In the genomic region with DNA sequence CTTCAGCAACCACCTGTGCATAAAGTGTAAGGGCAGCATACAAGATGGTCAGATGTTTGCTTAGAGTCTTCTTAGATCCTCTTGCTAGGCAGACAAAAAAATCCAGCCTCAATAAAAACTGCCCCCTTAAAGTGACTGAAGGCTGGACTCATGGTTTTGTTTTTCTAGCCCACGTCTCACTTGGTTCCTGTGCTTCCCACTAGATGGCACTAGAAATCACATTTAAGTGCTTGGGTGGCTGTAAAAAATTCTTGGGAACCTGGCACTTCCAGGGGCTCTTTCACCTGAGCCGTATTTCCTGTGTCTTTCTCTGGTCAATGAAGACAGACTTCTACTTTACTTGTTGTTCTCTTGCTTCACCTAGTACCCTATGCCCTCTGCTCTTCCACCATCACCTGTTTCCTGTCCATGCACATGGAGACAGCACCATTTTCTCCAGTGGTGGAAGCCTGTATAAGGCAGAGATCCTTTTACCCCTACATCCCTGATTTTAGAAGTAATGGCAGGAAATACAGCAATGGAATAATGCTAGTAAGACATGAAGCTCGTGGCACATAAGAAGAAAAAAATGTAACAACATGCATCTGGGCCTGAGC, we compare ENCODE assay signal across 8 cellular contexts. TPM values are rescaled to one million over a fixed set of nuclear protein-coding genes. Genes with fewer than 3 reads are reported as not detected.
DNase-seq lines count a peak whose midpoint lies in the region; ATAC-seq, FAIRE-seq and TF ChIP-seq lines count a peak whose summit lies in the region.

No MANE protein-coding gene starts in this region.

- H3K36me3 Mint-ChIP-seq in activated T-helper 2 cell treated with anti-CD3 and anti-CD28 coated beads, Interferon-gamma antibody, Interleukin-2, Interleukin-4, amounts not matched to agents 10 μg/mL and 5 μg/mL and 100 μg/mL, durations not matched to agents 14 hours and 24 hours and 36 hours (ENCODE audit: low read depth), result peaks cover 21% of the 10 kb centered on the region

- H3K9me3 ChIP-seq in K562 (replicated peaks; ENCODE audit: control insufficient read depth, insufficient read depth, low read depth, low read length), result no peaks in the 10 kb centered on the region
- H3K9me3 ChIP-seq in tibial nerve, result no peaks in the 10 kb centered on the region

- H3K36me3 ChIP-seq in K562 (ENCODE audit: control insufficient read depth, insufficient read depth, low read length), result peaks cover 16% of the 10 kb centered on the region; the same call in 1 of the 3 replicates
- H3K36me3 ChIP-seq in tibial nerve, result peaks cover 0 to 22% (median 3%) of the 10 kb centered on the region in 3 donors

- intact Hi-C loops in K562 (cut with micrococcal nuclease), result loop anchor here (1.0 to 5.0 kb wide), 2 partner anchors 184 to 596 kb away; no protein-coding TSS in a partner anchor
- intact Hi-C loops in activated T-helper 2 cell treated with anti-CD3 and anti-CD28 coated beads, Interferon-gamma antibody, Interleukin-2, Interleukin-4, amounts not matched to agents 10 μg/mL and 5 μg/mL and 100 μg/mL, durations not matched to agents 14 hours and 24 hours and 36 hours (cut with micrococcal nuclease), result loop anchor here (1.0 kb wide), 1 partner anchor 184 kb away; no protein-coding TSS in a partner anchor

- H3K27ac ChIP-seq in K562 (ENCODE audit: extremely low read depth, low read depth, low read length) (no peak overlapping the region), tibial nerve (no peak overlapping the region)

- peaks cover 10% of the 10 kb centered on the region for H3K4me1 Mint-ChIP-seq in activated T-helper 2 cell treated with anti-CD3 and anti-CD28 coated beads, Interferon-gamma antibody, Interleukin-2, Interleukin-4, amounts not matched to agents 10 μg/mL and 5 μg/mL and 100 μg/mL, durations not matched to agents 14 hours and 24 hours and 36 hours (ENCODE audit: low read depth)

- no peak overlapping the region for H3K4me3 Mint-ChIP-seq in activated T-helper 2 cell treated with anti-CD3 and anti-CD28 coated beads, Interferon-gamma antibody, Interleukin-2, Interleukin-4, amounts not matched to agents 10 μg/mL and 5 μg/mL and 100 μg/mL, durations not matched to agents 14 hours and 24 hours and 36 hours (ENCODE audit: low read depth)

- DNase-seq in Ammon's horn (ENCODE audit: low spot score) (peak; percentile 78), NCI-H345 treated with DMSO at 0.1 percent for 48 hours (lab: John Stamatoyannopoulos, UW; ENCODE audit: unreplicated experiment) (peak; percentile 26), K562 (ENCODE audit: extremely low read depth in 1 of 4, low spot score in 3 of 4) (peak; percentile 61 to 67 (median 63)), tibial nerve (ENCODE audit: low spot score in 2 of 2) (peak in 1 of 2 donors; percentile 32)
- no peak for DNase-seq in activated T-helper 2 cell treated with anti-CD3 and anti-CD28 coated beads, Interferon-gamma antibody, Interleukin-2, Interleukin-4, amounts not matched to agents 10 μg/mL and 5 μg/mL and 100 μg/mL, durations not matched to agents 14 hours and 24 hours and 36 hours (ENCODE audit: low spot score)

- ATAC-seq in GM21529 (IDR thresholded peaks at IDR 0.05; ENCODE audit: unreplicated experiment), result peak; percentile 47
- peak; percentile 79 for ATAC-seq in K562
- ATAC-seq in GM21786 (IDR thresholded peaks at IDR 0.05; ENCODE audit: unreplicated experiment), result no peak

- TF ChIP-seq CTCF in K562 (IDR thresholded peaks at IDR 0.05 in 2 of 3, conservative IDR thresholded peaks at IDR 0.05 in 1 of 3; ENCODE audit: insufficient read depth in 2 of 3, low read depth in 1 of 3, low read length in 3 of 3), result peak; percentile 80 to 87 (median 80)
- peak; percentile 69 to 80 (median 76) for TF ChIP-seq CTCF in tibial nerve (IDR thresholded peaks at IDR 0.05)

- TF ChIP-seq RAD21 in K562 (CRISPR knock-in tag; conservative IDR thresholded peaks at IDR 0.05 in 1 of 2, IDR thresholded peaks at IDR 0.05 in 1 of 2), result peak; percentile 82

- H3K4me1 ChIP-seq in K562 (replicated peaks in 1 of 2; ENCODE audit: control insufficient read depth in 2 of 2, insufficient read depth in 2 of 2, low read length in 2 of 2), result peaks cover 0 to 3% of the 10 kb centered on the region in 2 experiments; a peak in 1 of 5 replicates
- H3K4me1 ChIP-seq in tibial nerve, result peaks cover 0 to 15% (median 0%) of the 10 kb centered on the region in 4 donors

- H3K79me2 ChIP-seq in K562 (ENCODE audit: control insufficient read depth, insufficient read depth, low read length), result no peaks in the 10 kb centered on the region

- POLR2A ChIA-PET in K562 (lab: Yijun Ruan, JAX), result interaction anchor here (0.6 to 1.8 kb wide), 3 partner anchors 9 to 583 kb away, joined by 3 to 6 read pairs (median 4); no protein-coding TSS in a partner anchor

- CTCF ChIA-PET in K562 (lab: Yijun Ruan, JAX; ENCODE audit: low intra/inter-chr PET ratio), result interaction anchor here (0.5 to 2.7 kb wide), 6 partner anchors 24 to 627 kb away, joined by 3 to 19 read pairs (median 3); no protein-coding TSS in a partner anchor

- no peak for TF ChIP-seq EP300 in K562 (IDR thresholded peaks at IDR 0.05; ENCODE audit: low read length)
- TF ChIP-seq EP300 in tibial nerve (IDR thresholded peaks at IDR 0.05), result no peak

- 1% methylated on average over 3 of the region's 3 CpGs for WGBS in K562 (ENCODE audit: insufficient coverage, low coverage, missing lambda C conversion rate)
- 18 to 22% methylated on average over 3 of the region's 3 CpGs for WGBS in tibial nerve, 2 donors

- no peak overlapping the region for H3K27ac Mint-ChIP-seq in activated T-helper 2 cell treated with anti-CD3 and anti-CD28 coated beads, Interferon-gamma antibody, Interleukin-2, Interleukin-4, amounts not matched to agents 10 μg/mL and 5 μg/mL and 100 μg/mL, durations not matched to agents 14 hours and 24 hours and 36 hours

- no peak for TF ChIP-seq POLR2A in K562 (conservative IDR thresholded peaks at IDR 0.05)
- no peak for TF ChIP-seq POLR2A in tibial nerve (IDR thresholded peaks at IDR 0.05)

- in situ Hi-C loops in K562 (cut with MboI), result loop anchor here (5.0 to 10.0 kb wide), 2 partner anchors 181 to 593 kb away; no protein-coding TSS in a partner anchor

- no peaks in the 10 kb centered on the region for H3K27me3 ChIP-seq in K562 (ENCODE audit: control insufficient read depth in 2 of 2, insufficient read depth in 2 of 2, low read length in 2 of 2)
- no peaks in the 10 kb centered on the region for H3K27me3 ChIP-seq in tibial nerve

- H3K4me2 ChIP-seq in K562 (ENCODE audit: insufficient read depth, low read length), result no peak overlapping the region

- FAIRE-seq in K562 (lab: Jason Lieb, UNC), result peak; percentile 90
- FAIRE-seq in islet of Langerhans (lab: Jason Lieb, UNC), result peak; percentile 9

- no TSS peak for BruUV-seq in K562 (replicated peaks; lab: Mats Ljungman, UMichigan)

- H3K9me3 Mint-ChIP-seq in activated T-helper 2 cell treated with anti-CD3 and anti-CD28 coated beads, Interferon-gamma antibody, Interleukin-2, Interleukin-4, amounts not matched to agents 10 μg/mL and 5 μg/mL and 100 μg/mL, durations not matched to agents 14 hours and 24 hours and 36 hours, result no peaks in the 10 kb centered on the region

- no peak overlapping the region; the same call in 1 of the 2 replicates for H2AFZ ChIP-seq in K562 (ENCODE audit: low read depth, low read length)

- H3K9me1 ChIP-seq in K562 (ENCODE audit: control insufficient read depth, insufficient read depth, low read length), result no peaks in the 10 kb centered on the region

- no peaks in the 10 kb centered on the region for H4K20me1 ChIP-seq in K562 (replicated peaks; ENCODE audit: control insufficient read depth, insufficient read depth, low read length)

- no peak overlapping the region for H3K9ac ChIP-seq in K562 (ENCODE audit: insufficient read depth in 1 of 2, low read depth in 2 of 2, low read length in 2 of 2)

- H3K27me3 Mint-ChIP-seq in activated T-helper 2 cell treated with anti-CD3 and anti-CD28 coated beads, Interferon-gamma antibody, Interleukin-2, Interleukin-4, amounts not matched to agents 10 μg/mL and 5 μg/mL and 100 μg/mL, durations not matched to agents 14 hours and 24 hours and 36 hours (ENCODE audit: low read depth), result no peaks in the 10 kb centered on the region

- no peak overlapping the region for H3K4me3 ChIP-seq in K562
- H3K4me3 ChIP-seq in tibial nerve, result no peak overlapping the region

RNA-seq across cellular contexts. Expression of a gene that starts 20.0 kb away (rescaled TPM):
- 47.4 and 58.7 TPM in 2 replicates for total RNA-seq in K562 (2011; cell fraction: chromatin; rRNA removed; ENCODE audit: low replicate concordance)
- total RNA-seq in K562 (2011; cell fraction: nucleolus; rRNA removed), result 46.6 and 59.0 TPM in 2 replicates
- 42.7 and 43.7 TPM in 2 replicates for total RNA-seq in K562 (2011; cell fraction: nucleoplasm; rRNA removed)
- total RNA-seq in K562 (2014; rRNA removed) (49.3 and 65.1 TPM in 2 replicates), K562 (2014; rRNA removed; fragmentation: Illumina TruSeq; extraction: Trizol) (46.2 and 51.9 TPM in 2 replicates), K562 (2015; rRNA removed; fragmentation: Illumina TruSeq; extraction: Trizol) (50.5 and 54.9 TPM in 2 replicates), K562 (2021) (54.9 and 62.0 TPM in 2 replicates), tibial nerve (10 to 100 TPM; 21.3 to 28.7 (median 24.4) TPM)
- polyA plus RNA-seq in K562 (2011; rRNA removed) (53.5 and 70.9 TPM in 2 replicates), K562 (2014; fragmentation: Illumina TruSeq; extraction: Trizol) (61.3 and 78.9 TPM in 2 replicates), K562 (2014; fragmentation: Nextera tagmentation; extraction: Ambion mirVana) (10 to 100 TPM; 18.9 to 23.4 TPM), K562 (2014; rRNA removed) (55.2 and 59.7 TPM in 2 replicates)
- 49.3 and 54.9 TPM in 2 replicates for polyA plus RNA-seq in K562 (2011; cell fraction: cytosol; rRNA removed)
- 39.0 and 45.5 TPM in 2 replicates for polyA plus RNA-seq in K562 (2011; cell fraction: nucleus; rRNA removed)
- polyA plus RNA-seq in K562 (2012), result 35.2 and 62.5 TPM in 2 replicates
- polyA minus RNA-seq in K562 (2011; rRNA and poly(A)+ RNA removed), result 75.6 and 111 TPM in 2 replicates
- 36.8 and 46.1 TPM in 2 replicates for polyA minus RNA-seq in K562 (2011; cell fraction: cytosol; rRNA and poly(A)+ RNA removed)
- 26.3 and 31.2 TPM in 2 replicates for polyA minus RNA-seq in K562 (2011; cell fraction: nucleus; rRNA and poly(A)+ RNA removed)
- total RNA-seq in activated T-helper 2 cell treated with anti-CD3 and anti-CD28 coated beads, Interferon-gamma antibody, Interleukin-2, Interleukin-4, amounts not matched to agents 10 μg/mL and 5 μg/mL and 100 μg/mL, durations not matched to agents 14 hours and 24 hours and 36 hours, result 50.0 and 53.6 TPM in 2 replicates

RNA-seq across cellular contexts. Expression of a gene that starts 39.8 kb away (rescaled TPM):
- total RNA-seq in K562 (2011; cell fraction: chromatin; rRNA removed; ENCODE audit: low replicate concordance), result 0.62 and 2.8 TPM in 2 replicates
- total RNA-seq in K562 (2011; cell fraction: nucleolus; rRNA removed), result 0.50 and 0.66 TPM in 2 replicates
- 0.73 and 0.76 TPM in 2 replicates for total RNA-seq in K562 (2011; cell fraction: nucleoplasm; rRNA removed)
- total RNA-seq in K562 (2014; rRNA removed) (0.33 TPM in 1 of 2 replicates, not detected in the other), K562 (2014; rRNA removed; fragmentation: Illumina TruSeq; extraction: Trizol) (0.36 and 0.38 TPM in 2 replicates), K562 (2015; rRNA removed; fragmentation: Illumina TruSeq; extraction: Trizol) (0.29 and 0.30 TPM in 2 replicates), K562 (2021) (0.16 and 0.29 TPM in 2 replicates), tibial nerve (10 to 100 TPM in 3 of 4 donors, 1 to 10 TPM in 1; 9.8 to 15.3 (median 12.3) TPM)
- polyA plus RNA-seq in K562 (2011; rRNA removed) (0.11 and 0.21 TPM in 2 replicates), K562 (2014; fragmentation: Illumina TruSeq; extraction: Trizol) (0.11 and 0.24 TPM in 2 replicates), K562 (2014; fragmentation: Nextera tagmentation; extraction: Ambion mirVana) (under 1 TPM; 0.10 to 0.17 TPM), K562 (2014; rRNA removed) (0.08 and 0.32 TPM in 2 replicates)
- polyA plus RNA-seq in K562 (2011; cell fraction: cytosol; rRNA removed), result 0.12 and 0.15 TPM in 2 replicates
- 0.23 and 0.38 TPM in 2 replicates for polyA plus RNA-seq in K562 (2011; cell fraction: nucleus; rRNA removed)
- 0.13 and 0.58 TPM in 2 replicates for polyA plus RNA-seq in K562 (2012)
- polyA minus RNA-seq in K562 (2011; rRNA and poly(A)+ RNA removed), result 0.70 and 1.6 TPM in 2 replicates
- 0.29 and 1.2 TPM in 2 replicates for polyA minus RNA-seq in K562 (2011; cell fraction: cytosol; rRNA and poly(A)+ RNA removed)
- polyA minus RNA-seq in K562 (2011; cell fraction: nucleus; rRNA and poly(A)+ RNA removed), result 1.2 and 1.7 TPM in 2 replicates
- total RNA-seq in activated T-helper 2 cell treated with anti-CD3 and anti-CD28 coated beads, Interferon-gamma antibody, Interleukin-2, Interleukin-4, amounts not matched to agents 10 μg/mL and 5 μg/mL and 100 μg/mL, durations not matched to agents 14 hours and 24 hours and 36 hours, result 0.37 and 0.41 TPM in 2 replicates

RNA-seq across cellular contexts. Expression of a gene that starts 59.6 kb away (rescaled TPM):
- total RNA-seq in K562 (2011; cell fraction: chromatin; rRNA removed; ENCODE audit: low replicate concordance), result 3.1 and 14.9 TPM in 2 replicates
- total RNA-seq in K562 (2011; cell fraction: nucleolus; rRNA removed), result 2.2 and 2.4 TPM in 2 replicates
- 6.6 and 16.6 TPM in 2 replicates for total RNA-seq in K562 (2011; cell fraction: nucleoplasm; rRNA removed)
- total RNA-seq in K562 (2014; rRNA removed), result 5.1 and 6.5 TPM in 2 replicates
- 12.3 and 14.7 TPM in 2 replicates for total RNA-seq in K562 (2014; rRNA removed; fragmentation: Illumina TruSeq; extraction: Trizol)
- total RNA-seq in K562 (2015; rRNA removed; fragmentation: Illumina TruSeq; extraction: Trizol), result 10.0 and 11.1 TPM in 2 replicates
- total RNA-seq in K562 (2021), result 12.3 and 13.7 TPM in 2 replicates
- polyA plus RNA-seq in K562 (2011; rRNA removed), result 12.5 and 21.4 TPM in 2 replicates
- polyA plus RNA-seq in K562 (2011; cell fraction: cytosol; rRNA removed), result 2.5 and 4.6 TPM in 2 replicates
- polyA plus RNA-seq in K562 (2011; cell fraction: nucleus; rRNA removed), result 10.3 and 12.6 TPM in 2 replicates
- polyA plus RNA-seq in K562 (2012), result 12.7 and 15.1 TPM in 2 replicates
- 12.4 and 14.0 TPM in 2 replicates for polyA plus RNA-seq in K562 (2014; fragmentation: Illumina TruSeq; extraction: Trizol)
- polyA plus RNA-seq in K562 (2014; fragmentation: Nextera tagmentation; extraction: Ambion mirVana), result 1 to 10 TPM; 3.3 to 4.1 TPM
- polyA plus RNA-seq in K562 (2014; rRNA removed), result 11.4 and 11.9 TPM in 2 replicates
- polyA minus RNA-seq in K562 (2011; rRNA and poly(A)+ RNA removed), result 11.1 and 11.3 TPM in 2 replicates
- polyA minus RNA-seq in K562 (2011; cell fraction: cytosol; rRNA and poly(A)+ RNA removed), result 7.7 and 8.4 TPM in 2 replicates
- 4.6 and 7.4 TPM in 2 replicates for polyA minus RNA-seq in K562 (2011; cell fraction: nucleus; rRNA and poly(A)+ RNA removed)
- total RNA-seq in tibial nerve, result 10 to 100 TPM; 13.8 to 25.6 (median 16.7) TPM
- 10.2 and 11.8 TPM in 2 replicates for total RNA-seq in activated T-helper 2 cell treated with anti-CD3 and anti-CD28 coated beads, Interferon-gamma antibody, Interleukin-2, Interleukin-4, amounts not matched to agents 10 μg/mL and 5 μg/mL and 100 μg/mL, durations not matched to agents 14 hours and 24 hours and 36 hours
